Comparison of ENCODE assay signal across 10 cellular contexts in the genomic region with DNA sequence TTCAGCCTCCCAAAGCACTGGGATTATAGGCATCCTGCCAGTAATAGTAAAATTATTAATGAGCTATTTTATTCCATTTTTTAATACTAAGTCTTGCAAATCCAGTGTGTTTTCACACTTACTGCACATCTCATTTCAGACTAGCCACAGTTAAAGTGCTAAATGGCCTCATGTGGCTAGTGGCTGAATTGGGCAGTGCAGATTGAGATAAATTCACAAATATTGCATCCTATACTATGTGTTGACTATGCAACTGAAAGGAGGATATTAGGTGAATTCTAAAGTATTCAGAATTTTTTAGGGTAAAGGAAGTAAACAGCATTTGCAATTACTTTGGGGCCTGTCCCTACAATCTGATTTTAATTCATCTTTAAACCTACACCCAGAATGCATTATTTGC. TPM values are rescaled to one million over a fixed set of nuclear protein-coding genes. Genes with fewer than 3 reads are reported as not detected.
DNase-seq lines count a peak whose midpoint lies in the region; ATAC-seq and TF ChIP-seq lines count a peak whose summit lies in the region.
"Had no signal": no experiment of that assay in that cellular context is flagged by ENCODE, and none has a peak within 500 bp of the region (broad histone marks: within the 10 kb centered on the region; RNA-seq: fewer than 3 reads in every experiment).

No MANE protein-coding gene starts in this region.

- H3K36me3 ChIP-seq in CD4-positive, alpha-beta memory T cell (ENCODE audit: insufficient read depth, low read length) = no peaks in the 10 kb centered on the region
- no peaks in the 10 kb centered on the region for H3K36me3 ChIP-seq in right lobe of liver

- TF ChIP-seq CTCF in activated CD8-positive, alpha-beta T cell treated with anti-CD3 and anti-CD28 coated beads for 36 hours (IDR thresholded peaks at IDR 0.05) = peak; percentile 23
- peak in 1 of 4 donors; percentile 7 for TF ChIP-seq CTCF in right lobe of liver (IDR thresholded peaks at IDR 0.05)

- no peak for DNase-seq in CD4-positive, alpha-beta memory T cell
- DNase-seq in activated CD8-positive, alpha-beta T cell treated with anti-CD3 and anti-CD28 coated beads for 36 hours = no peak
- no peak for DNase-seq in islet precursor cell
- DNase-seq in right lobe of liver = no peak
- DNase-seq: activated CD8-positive, alpha-beta memory T cell treated with anti-CD3 and anti-CD28 coated beads for 24 hours; substantia nigra had no signal

- peak overlapping the region; percentile 92 to 99 (median 98) for H3K27ac Mint-ChIP-seq in CD4-positive, alpha-beta memory T cell
- H3K27ac Mint-ChIP-seq in activated CD8-positive, alpha-beta T cell treated with anti-CD3 and anti-CD28 coated beads for 36 hours = peak overlapping the region; percentile 94

- no peaks in the 10 kb centered on the region for H3K27me3 Mint-ChIP-seq in CD4-positive, alpha-beta memory T cell
- no peaks in the 10 kb centered on the region for H3K27me3 Mint-ChIP-seq in activated CD8-positive, alpha-beta T cell treated with anti-CD3 and anti-CD28 coated beads for 36 hours

- H3K4me3 Mint-ChIP-seq in CD4-positive, alpha-beta memory T cell = peak overlapping the region; percentile 76 to 89 (median 84)
- peak overlapping the region; percentile 54 for H3K4me3 Mint-ChIP-seq in activated CD8-positive, alpha-beta T cell treated with anti-CD3 and anti-CD28 coated beads for 36 hours

- POLR2A ChIA-PET in CD4-positive, alpha-beta memory T cell (lab: Charles Lee; ENCODE audit: partially characterized antibody) = interaction anchor here (1.1 to 5.6 kb wide), 9 partner anchors 9 to 795 kb away, joined by 4 to 82 read pairs (median 6); partner anchors contain the start of gene APBB1IP
- POLR2A ChIA-PET in activated CD8-positive, alpha-beta T cell treated with anti-CD3 and anti-CD28 coated beads for 36 hours (lab: Charles Lee) = interaction anchor here (0.8 to 2.0 kb wide), 5 partner anchors 8 to 47 kb away, joined by 3 to 7 read pairs (median 4); no protein-coding TSS in a partner anchor

- peaks cover 95% of the 10 kb centered on the region for H3K4me1 ChIP-seq in CD4-positive, alpha-beta memory T cell (ENCODE audit: insufficient read depth, low read length)
- H3K4me1 ChIP-seq in right lobe of liver = peaks cover 0 to 20% (median 0%) of the 10 kb centered on the region in 4 donors

- ATAC-seq in GM19035 (IDR thresholded peaks at IDR 0.05; ENCODE audit: unreplicated experiment) = peak; percentile 46
- peak; percentile 25 for ATAC-seq in HG03039 (IDR thresholded peaks at IDR 0.05; ENCODE audit: unreplicated experiment)
- peak; percentile 17 for ATAC-seq in activated CD8-positive, alpha-beta T cell treated with anti-CD3 and anti-CD28 coated beads for 36 hours
- no peak for ATAC-seq in GM18505 (IDR thresholded peaks at IDR 0.05; ENCODE audit: unreplicated experiment)
- no peak for ATAC-seq in GM19328 (IDR thresholded peaks at IDR 0.05; ENCODE audit: unreplicated experiment)
- ATAC-seq in right lobe of liver = no peak

- peaks cover 73 to 92% (median 83%) of the 10 kb centered on the region in 4 donors for H3K4me1 Mint-ChIP-seq in CD4-positive, alpha-beta memory T cell
- peaks cover 85% of the 10 kb centered on the region for H3K4me1 Mint-ChIP-seq in activated CD8-positive, alpha-beta T cell treated with anti-CD3 and anti-CD28 coated beads for 36 hours (ENCODE audit: low read depth)

- TF ChIP-seq POLR2A in GM18505 (IDR thresholded peaks at IDR 0.05; ENCODE audit: borderline replicate concordance, extremely low read depth, insufficient read depth, insufficient read length) (no peak), right lobe of liver (IDR thresholded peaks at IDR 0.05) (no peak)

- H3K27me3 ChIP-seq in CD4-positive, alpha-beta memory T cell (ENCODE audit: insufficient read depth, low read length) = no peaks in the 10 kb centered on the region
- H3K27me3 ChIP-seq in right lobe of liver = no peaks in the 10 kb centered on the region

- H3K4me3 ChIP-seq in CD4-positive, alpha-beta memory T cell (ENCODE audit: low read length in 2 of 2) = peak overlapping the region in 1 of 2 donors; percentile 31
- H3K4me3 ChIP-seq in right lobe of liver = no peak overlapping the region

- no peaks in the 10 kb centered on the region for H3K9me3 ChIP-seq in CD4-positive, alpha-beta memory T cell (ENCODE audit: control insufficient read depth in 1 of 2, low read length in 2 of 2)
- H3K9me3 ChIP-seq in right lobe of liver = no peaks in the 10 kb centered on the region

- H3K9me3 Mint-ChIP-seq in CD4-positive, alpha-beta memory T cell = peaks cover 0 to 4% (median 0%) of the 10 kb centered on the region in 8 donors
- H3K9me3 Mint-ChIP-seq in activated CD8-positive, alpha-beta T cell treated with anti-CD3 and anti-CD28 coated beads for 36 hours = peaks cover 13% of the 10 kb centered on the region

- CTCF ChIA-PET in CD4-positive, alpha-beta memory T cell (lab: Charles Lee; ENCODE audit: partially characterized antibody) = interaction anchor here (1.0 to 3.1 kb wide), 5 partner anchors 9 to 56 kb away, joined by 3 to 13 read pairs (median 7); partner anchors contain the start of gene APBB1IP
- CTCF ChIA-PET in activated CD8-positive, alpha-beta T cell treated with anti-CD3 and anti-CD28 coated beads for 36 hours (lab: Charles Lee) = interaction anchor here (0.9 to 1.3 kb wide), 3 partner anchors 8 to 67 kb away, joined by 3 to 4 read pairs (median 3); no protein-coding TSS in a partner anchor

- intact Hi-C loops in CD4-positive, alpha-beta memory T cell (cut with micrococcal nuclease) = loop anchor here (1.0 to 10.0 kb wide), 9 partner anchors 10 to 1887 kb away; partner anchors contain the start of genes ABI1, ANKRD26, APBB1IP and ENKUR
- intact Hi-C loops in activated CD8-positive, alpha-beta T cell treated with anti-CD3 and anti-CD28 coated beads for 36 hours (cut with micrococcal nuclease) = loop anchor here (2.0 kb wide), 1 partner anchor 17 kb away; no protein-coding TSS in a partner anchor
- intact Hi-C loops in right lobe of liver (cut with DNase I) = no loop called here

- peaks cover 29 to 47% of the 10 kb centered on the region in 2 donors for H3K36me3 Mint-ChIP-seq in CD4-positive, alpha-beta memory T cell
- H3K36me3 Mint-ChIP-seq in activated CD8-positive, alpha-beta T cell treated with anti-CD3 and anti-CD28 coated beads for 36 hours (ENCODE audit: low read depth) = peaks cover 66% of the 10 kb centered on the region

- H3K27ac ChIP-seq in CD4-positive, alpha-beta memory T cell (ENCODE audit: low read depth, low read length) = peak overlapping the region; percentile 68
- no peak overlapping the region for H3K27ac ChIP-seq in right lobe of liver

RNA-seq across cellular contexts. Expression of gene APBB1IP, which starts 10.2 kb away (rescaled TPM):
- 100 to 1,000 TPM; 106 TPM for total RNA-seq in CD4-positive, alpha-beta memory T cell
- polyA plus RNA-seq in CD4-positive, alpha-beta memory T cell = 10 to 100 TPM; 30.6 to 85.9 TPM
- 10 to 100 TPM; 61.9 to 64.8 TPM for total RNA-seq in activated CD8-positive, alpha-beta T cell treated with anti-CD3 and anti-CD28 coated beads for 36 hours
- 10 to 100 TPM; 13.0 to 50.7 (median 16.5) TPM for total RNA-seq in right lobe of liver

Comparison
In these comparisons a context has a peak if more than half of its experiments do, and no peak if none do; other contexts are left out.
1. ATAC-seq: peak in GM19035 (single experiment), HG03039 (single experiment) and activated CD8-positive, alpha-beta T cell treated with anti-CD3 and anti-CD28 coated beads for 36 hours (single experiment); none in GM18505 (single experiment), GM19328 (single experiment) and right lobe of liver (0 of 4).
2. intact Hi-C loops: an anchor here in CD4-positive, alpha-beta memory T cell (1.0 to 10.0 kb wide) and activated CD8-positive, alpha-beta T cell treated with anti-CD3 and anti-CD28 coated beads for 36 hours (2.0 kb wide); none called in right lobe of liver.